Comparison of ENCODE assay signal across 1 cellular context in the genomic region with DNA sequence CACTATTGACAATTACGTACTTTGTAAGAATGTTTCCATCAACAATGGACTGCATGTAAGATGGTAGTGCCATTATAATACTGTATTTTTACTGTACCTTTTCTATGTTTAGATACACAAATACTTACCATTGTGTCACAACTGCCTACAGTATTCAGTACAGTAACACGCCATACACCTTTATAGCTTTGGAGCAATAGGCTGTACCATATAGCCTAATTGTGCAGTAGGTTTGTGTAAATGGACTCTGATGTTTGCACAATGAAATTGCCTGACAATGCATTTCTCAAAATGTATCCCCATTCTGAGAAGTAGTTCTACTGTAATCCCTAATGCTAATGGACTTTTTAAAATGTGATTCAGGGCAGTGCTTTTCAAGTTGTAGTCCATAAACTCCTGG.
TF ChIP-seq lines count a peak whose summit lies in the region.

No MANE protein-coding gene starts in this region.

TF ChIP-seq in K562, 482 proteins besides CTCF, POLR2A, EP300 and RAD21 (continued from another document):
- TF ChIP-seq, protein P1, sequence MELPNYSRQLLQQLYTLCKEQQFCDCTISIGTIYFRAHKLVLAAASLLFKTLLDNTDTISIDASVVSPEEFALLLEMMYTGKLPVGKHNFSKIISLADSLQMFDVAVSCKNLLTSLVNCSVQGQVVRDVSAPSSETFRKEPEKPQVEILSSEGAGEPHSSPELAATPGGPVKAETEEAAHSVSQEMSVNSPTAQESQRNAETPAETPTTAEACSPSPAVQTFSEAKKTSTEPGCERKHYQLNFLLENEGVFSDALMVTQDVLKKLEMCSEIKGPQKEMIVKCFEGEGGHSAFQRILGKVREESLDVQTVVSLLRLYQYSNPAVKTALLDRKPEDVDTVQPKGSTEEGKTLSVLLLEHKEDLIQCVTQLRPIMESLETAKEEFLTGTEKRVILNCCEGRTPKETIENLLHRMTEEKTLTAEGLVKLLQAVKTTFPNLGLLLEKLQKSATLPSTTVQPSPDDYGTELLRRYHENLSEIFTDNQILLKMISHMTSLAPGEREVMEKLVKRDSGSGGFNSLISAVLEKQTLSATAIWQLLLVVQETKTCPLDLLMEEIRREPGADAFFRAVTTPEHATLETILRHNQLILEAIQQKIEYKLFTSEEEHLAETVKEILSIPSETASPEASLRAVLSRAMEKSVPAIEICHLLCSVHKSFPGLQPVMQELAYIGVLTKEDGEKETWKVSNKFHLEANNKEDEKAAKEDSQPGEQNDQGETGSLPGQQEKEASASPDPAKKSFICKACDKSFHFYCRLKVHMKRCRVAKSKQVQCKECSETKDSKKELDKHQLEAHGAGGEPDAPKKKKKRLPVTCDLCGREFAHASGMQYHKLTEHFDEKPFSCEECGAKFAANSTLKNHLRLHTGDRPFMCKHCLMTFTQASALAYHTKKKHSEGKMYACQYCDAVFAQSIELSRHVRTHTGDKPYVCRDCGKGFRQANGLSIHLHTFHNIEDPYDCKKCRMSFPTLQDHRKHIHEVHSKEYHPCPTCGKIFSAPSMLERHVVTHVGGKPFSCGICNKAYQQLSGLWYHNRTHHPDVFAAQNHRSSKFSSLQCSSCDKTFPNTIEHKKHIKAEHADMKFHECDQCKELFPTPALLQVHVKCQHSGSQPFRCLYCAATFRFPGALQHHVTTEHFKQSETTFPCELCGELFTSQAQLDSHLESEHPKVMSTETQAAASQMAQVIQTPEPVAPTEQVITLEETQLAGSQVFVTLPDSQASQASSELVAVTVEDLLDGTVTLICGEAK (IDR thresholded peaks at IDR 0.05) = no peak
- TF ChIP-seq, protein P1 (CRISPR knock-in tag; IDR thresholded peaks at IDR 0.05) = no peak
- no peak for TF ChIP-seq BRF1 (IDR thresholded peaks at IDR 0.05; ENCODE audit: borderline replicate concordance, extremely low read depth, insufficient read length)
- TF ChIP-seq NR1H2 (CRISPR knock-in tag; IDR thresholded peaks at IDR 0.05) = no peak
- TF ChIP-seq ZNF316 (IDR thresholded peaks at IDR 0.05) = peak; percentile 6; the same call in 1 of the 2 replicates
- TF ChIP-seq C11orf30 (IDR thresholded peaks at IDR 0.05; ENCODE audit: low read depth) = peak; percentile 8; the same call in 1 of the 2 replicates
- TF ChIP-seq ZNF586 (CRISPR knock-in tag; conservative IDR thresholded peaks at IDR 0.05) = no peak
